25 cellular contexts compared by ENCODE assay signal in genomic region chr18:48017625-48018024, GRCh38.
DNase-seq lines count a peak whose midpoint lies in the region; ATAC-seq, FAIRE-seq and TF ChIP-seq lines count a peak whose summit lies in the region.
"Had no signal": no experiment of that assay in that cellular context is flagged by ENCODE, and none has a peak within 500 bp of the region (broad histone marks: within the 10 kb centered on the region; RNA-seq: fewer than 3 reads in every experiment).

No MANE protein-coding gene starts in this region.

- TF ChIP-seq POLR2A in A549 (IDR thresholded peaks at IDR 0.05; ENCODE audit: low read length) = no peak

- CTCF ChIA-PET in A549 (lab: Yijun Ruan, JAX) = interaction anchor here (1.2 to 2.2 kb wide), 5 partner anchors 11 to 22 kb away, joined by 3 to 11 read pairs (median 3); no protein-coding TSS in a partner anchor

- no peak for TF ChIP-seq CTCF in A549 (IDR thresholded peaks at IDR 0.05)

- FAIRE-seq in A549 (lab: Jason Lieb, UNC) = no peak
- FAIRE-seq: A204.1, endothelial cell of umbilical vein had no signal

- peak overlapping the region; percentile 44 to 91; a peak in 5 of 6 replicates for H3K27ac ChIP-seq in A549
- no peak overlapping the region for H3K27ac ChIP-seq in mesenchymal stem cell (ENCODE audit: low read length, poor library complexity, severe bottlenecking)
- no peak overlapping the region for H3K27ac ChIP-seq in Karpas-422 (ENCODE audit: low read length)
- H3K27ac ChIP-seq: tibial nerve had no signal

- no peak overlapping the region for H3K14ac ChIP-seq in mesenchymal stem cell (ENCODE audit: low read length in 2 of 2)

- H2BK5ac ChIP-seq in mesenchymal stem cell (ENCODE audit: low read depth, low read length, poor library complexity, severe bottlenecking) = no peak overlapping the region

- no peaks in the 10 kb centered on the region for H4K20me1 ChIP-seq in Karpas-422 (ENCODE audit: insufficient read depth, low read depth, low read length)

- 0 out of 5 replicates have a peak, but pooled peaks of 1 of the 2 experiments have one; percentile 21 for TF ChIP-seq EP300 in A549 (IDR thresholded peaks at IDR 0.05)

- no peaks in the 10 kb centered on the region for H3K9me2 ChIP-seq in Karpas-422 (replicated peaks; ENCODE audit: insufficient read depth, low read length)

- no peaks in the 10 kb centered on the region for H3K36me3 ChIP-seq in mesenchymal stem cell (ENCODE audit: control insufficient read depth in 1 of 2, insufficient read depth in 2 of 2, low read depth in 1 of 2, low read length in 2 of 2)
- 0 out of 2 replicates have a peak, but pooled peaks cover 3% of the 10 kb centered on the region for H3K36me3 ChIP-seq in Karpas-422 (ENCODE audit: insufficient read depth, low read length)
- H3K36me3 ChIP-seq: HAP-1, tibial nerve had no signal

- no peak overlapping the region for H3K9ac ChIP-seq in mesenchymal stem cell (ENCODE audit: low read length)
- H3K9ac ChIP-seq in Karpas-422 (ENCODE audit: low read length) = no peak overlapping the region

- no peak overlapping the region for H3K23ac ChIP-seq in mesenchymal stem cell (ENCODE audit: low read length in 2 of 2)

- ATAC-seq in A549 (no peak), HG03469 (IDR thresholded peaks at IDR 0.05; ENCODE audit: unreplicated experiment) (no peak)

- H3K79me1 ChIP-seq in mesenchymal stem cell (replicated peaks; ENCODE audit: low read length, poor library complexity, severe bottlenecking) = no peaks in the 10 kb centered on the region

- POLR2A ChIA-PET in A549 (lab: Yijun Ruan, JAX) = no interaction called here

- DNase-seq in A549 (ENCODE audit: low read depth in 1 of 2, low spot score in 1 of 2) (no peak), NCI-H226 (peak; percentile 24), fibroblast of peridontal ligament (ENCODE audit: extremely low read depth) (peak; percentile 88), mesenchymal stem cell (peak; percentile 54), NCI-H187 treated with DMSO at 0.1 percent for 48 hours (lab: John Stamatoyannopoulos, UW) (no peak), Karpas-422 (no peak)
- no peak for DNase-seq in activated CD4-positive, CD25-positive, alpha-beta regulatory T cell (lab: John Stamatoyannopoulos, UW)
- DNase-seq: activated B cell treated with CpG ODN at 0.5 μM for 24 hours; activated CD4-positive, alpha-beta memory T cell treated with anti-CD3 and anti-CD28 coated beads for 36 hours; C1 segment of cervical spinal cord; caudate nucleus; dermis blood vessel endothelial cell; DMS 273 treated with DMSO at 0.1 percent for 48 hours; mesendoderm; MM.1S; NCI-H1436 treated with DMSO at 0.1 percent for 48 hours; Right ventricle myocardium superior; stimulated activated CD4-positive, alpha-beta T cell treated with anti-CD3 and anti-CD28 coated beads, Interleukin-2, amount 100 ng/mL, for 48 hours; stimulated activated naive CD4-positive, alpha-beta T cell; T1000 had no signal

- no peak overlapping the region for H3K18ac ChIP-seq in mesenchymal stem cell (ENCODE audit: low read depth in 1 of 2, low read length in 2 of 2)

- TF ChIP-seq RAD21 in A549 (conservative IDR thresholded peaks at IDR 0.05 in 1 of 2, IDR thresholded peaks at IDR 0.05 in 1 of 2) = no peak

- H3K4ac ChIP-seq in mesenchymal stem cell (ENCODE audit: low read depth in 1 of 2, low read length in 2 of 2) = no peak overlapping the region

- 0 out of 3 replicates have a peak overlapping the region, but pooled peaks have one; percentile 13 for H3K4me2 ChIP-seq in A549
- H3K4me2 ChIP-seq in mesenchymal stem cell (ENCODE audit: low read length, poor library complexity, severe bottlenecking) = no peak overlapping the region
- H3K4me2 ChIP-seq in Karpas-422 (ENCODE audit: low read depth, low read length, poor library complexity, severe bottlenecking) = no peak overlapping the region

- no peak overlapping the region for H3K4me3 ChIP-seq in A549
- no peak overlapping the region for H3K4me3 ChIP-seq in mesenchymal stem cell (ENCODE audit: insufficient read depth in 1 of 2, low read depth in 1 of 2, low read length in 2 of 2)
- no peak overlapping the region for H3K4me3 ChIP-seq in Karpas-422 (ENCODE audit: low read length)
- H3K4me3 ChIP-seq: HAP-1, tibial nerve had no signal

- H2AFZ ChIP-seq in mesenchymal stem cell (ENCODE audit: low read depth, low read length) = no peak overlapping the region
- no peak overlapping the region for H2AFZ ChIP-seq in Karpas-422 (ENCODE audit: low read length)

- H4K91ac ChIP-seq in mesenchymal stem cell (ENCODE audit: low read length) = no peak overlapping the region

- H2AK5ac ChIP-seq in mesenchymal stem cell (ENCODE audit: low read length, severe bottlenecking) = no peak overlapping the region

- H3K27me3 ChIP-seq in mesenchymal stem cell (ENCODE audit: control insufficient read depth in 1 of 2, insufficient read depth in 1 of 2, low read length in 2 of 2) (peaks cover 28 to 29% of the 10 kb centered on the region in 2 experiments), Karpas-422 (ENCODE audit: low read length) (no peaks in the 10 kb centered on the region)

- peaks cover 38% of the 10 kb centered on the region for H3K4me1 ChIP-seq in A549
- peaks cover 2% of the 10 kb centered on the region for H3K4me1 ChIP-seq in mesenchymal stem cell (ENCODE audit: control insufficient read depth, insufficient read depth, low read depth, low read length)
- H3K4me1 ChIP-seq in Karpas-422 (ENCODE audit: low read length) = peaks cover 39% of the 10 kb centered on the region

- H2BK15ac ChIP-seq in mesenchymal stem cell (ENCODE audit: low read depth, poor library complexity, severe bottlenecking) = no peak overlapping the region

- H2BK12ac ChIP-seq in mesenchymal stem cell (ENCODE audit: low read length in 2 of 2) = no peak overlapping the region

- H3K9me3 ChIP-seq in A549 = no peaks in the 10 kb centered on the region
- no peaks in the 10 kb centered on the region for H3K9me3 ChIP-seq in mesenchymal stem cell (ENCODE audit: control insufficient read depth, low read length)
- no peaks in the 10 kb centered on the region for H3K9me3 ChIP-seq in Karpas-422 (ENCODE audit: low read length)
- H3K9me3 ChIP-seq: tibial nerve had no signal

- no peaks in the 10 kb centered on the region for H3K79me2 ChIP-seq in Karpas-422 (ENCODE audit: low read length)

- H2BK120ac ChIP-seq in mesenchymal stem cell (ENCODE audit: low read depth, low read length) = no peak overlapping the region

- 69% methylated on average over 3 of the region's 3 CpGs for WGBS in A549 (ENCODE audit: missing lambda C conversion rate)
- 68% methylated on average over 3 of the region's 3 CpGs for WGBS in mesenchymal stem cell

- no peak overlapping the region for H4K8ac ChIP-seq in mesenchymal stem cell (ENCODE audit: low read length)

TF ChIP-seq in A549, 52 proteins besides CTCF, POLR2A, EP300 and RAD21:
- TF ChIP-seq SREBF2 (IDR thresholded peaks at IDR 0.05) (no peak), CEBPB (IDR thresholded peaks at IDR 0.05) (peak; percentile 51 to 56; a peak in 2 of 4 replicates), NR3C1 (IDR thresholded peaks at IDR 0.05) (no peak), HES2 (IDR thresholded peaks at IDR 0.05) (no peak), GATA3 (IDR thresholded peaks at IDR 0.05; ENCODE audit: borderline replicate concordance) (no peak), HOXA7 (CRISPR knock-in tag; IDR thresholded peaks at IDR 0.05) (no peak)

Comparison
In these comparisons a context has a peak if more than half of its experiments do, and no peak if none do; other contexts are left out.
1. DNase-seq: peak in NCI-H226 (single experiment), fibroblast of peridontal ligament (single experiment) and mesenchymal stem cell (single experiment); none in A549 (0 of 2), NCI-H187 treated with DMSO at 0.1 percent for 48 hours (single experiment), Karpas-422 (single experiment) and activated CD4-positive, CD25-positive, alpha-beta regulatory T cell (0 of 4).
2. H3K27ac ChIP-seq: peak in A549 (2 of 2); none in mesenchymal stem cell (single experiment) and Karpas-422 (single experiment).